ENCODE assay signal across 8 cellular contexts in the genomic region with DNA sequence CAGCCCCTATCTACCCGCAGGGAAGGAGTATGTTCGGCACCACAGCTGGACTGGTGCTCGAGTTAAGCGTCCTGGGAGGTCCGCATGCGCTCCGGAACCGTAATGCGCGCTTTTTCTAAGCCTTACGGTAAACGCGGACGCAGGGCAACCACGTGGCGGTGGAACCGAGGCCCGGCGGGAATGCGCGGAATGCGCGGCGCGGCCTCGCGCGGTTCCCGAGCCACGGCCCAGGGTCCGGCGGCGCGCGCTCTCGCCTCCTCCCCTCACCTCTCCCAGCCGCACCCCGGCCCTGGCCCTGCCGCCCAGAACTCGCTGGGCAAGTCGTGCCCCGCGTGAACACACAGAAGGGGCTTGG. TPM values are rescaled to one million over a fixed set of nuclear protein-coding genes. Genes with fewer than 3 reads are reported as not detected.
DNase-seq lines count a peak whose midpoint lies in the region; ATAC-seq and FAIRE-seq lines count a peak whose summit lies in the region.

No MANE protein-coding gene starts in this region.

- no peak for FAIRE-seq in frontal cortex (lab: Jason Lieb, UNC)

- H3K36me3 ChIP-seq in neuron (ENCODE audit: insufficient read depth, low read length) = no peaks in the 10 kb centered on the region

- no peaks in the 10 kb centered on the region for H3K9me3 ChIP-seq in neuron (ENCODE audit: low read length)

- H3K27me3 ChIP-seq in neuron (ENCODE audit: insufficient read depth, low read length) = peaks cover 6% of the 10 kb centered on the region

- peak overlapping the region; percentile 24 for H3K4me3 ChIP-seq in neuron (ENCODE audit: low read length)

- peak overlapping the region; percentile 6 for H2AFZ ChIP-seq in neuron (ENCODE audit: low read depth, low read length)

- DNase-seq in ELR (ENCODE audit: low read depth) = peak; percentile 93
- peak; percentile 87 for DNase-seq in SK-N-DZ (ENCODE audit: low spot score)
- peak; percentile 73 to 76 for DNase-seq in frontal cortex (ENCODE audit: low spot score in 2 of 2)
- DNase-seq in T-helper 9 cell = no peak
- DNase-seq in AML-193 (lab: John Stamatoyannopoulos, UW) = no peak

- ATAC-seq in HG03432 (IDR thresholded peaks at IDR 0.05; ENCODE audit: unreplicated experiment) (no peak), GM18502 (IDR thresholded peaks at IDR 0.05; ENCODE audit: poor library complexity, unreplicated experiment) (no peak)

- H3K4me1 ChIP-seq in neuron (ENCODE audit: insufficient read depth, low read length) = peaks cover 36% of the 10 kb centered on the region

RNA-seq across cellular contexts. Expression of gene CCND1, which starts 4.5 kb away (rescaled TPM):
- polyA plus RNA-seq in SK-N-DZ (2014; cell fraction: cytosol; rRNA removed) = 242 and 248 TPM in 2 replicates
- 196 and 220 TPM in 2 replicates for polyA plus RNA-seq in SK-N-DZ (2014; cell fraction: nucleus; rRNA removed)
- 10.2 TPM for total RNA-seq in frontal cortex

RNA-seq across cellular contexts. Expression of gene LTO1, which starts 38.7 kb away (rescaled TPM):
- polyA plus RNA-seq in SK-N-DZ (2014; cell fraction: cytosol; rRNA removed) = 22.1 and 25.3 TPM in 2 replicates
- 38.9 and 46.6 TPM in 2 replicates for polyA plus RNA-seq in SK-N-DZ (2014; cell fraction: nucleus; rRNA removed)
- total RNA-seq in frontal cortex = 17.1 TPM

Comparison
In these comparisons a context has a peak if more than half of its experiments do, and no peak if none do; other contexts are left out.
1. DNase-seq: peak in ELR (single experiment), SK-N-DZ (single experiment) and frontal cortex (2 of 2); none in T-helper 9 cell (single experiment) and AML-193 (0 of 2).